Comparison of ENCODE assay signal across 8 cellular contexts in genomic region chr1:225427249-225428065, GRCh38. TPM values are rescaled to one million over a fixed set of nuclear protein-coding genes. Genes with fewer than 3 reads are reported as not detected.
A peak's percentile ranks its signal among the peaks of the same experiment; 100 is the strongest.
DNase-seq lines count a peak whose midpoint lies in the region; ATAC-seq and TF ChIP-seq lines count a peak whose summit lies in the region.

LBR (minus strand) TSS chr1:225428038; CDS start chr1:225424075, 3,963 bp downstream.

- no peak for TF ChIP-seq CTCF in CD8-positive, alpha-beta T cell (IDR thresholded peaks at IDR 0.05)
- TF ChIP-seq CTCF in upper lobe of right lung (IDR thresholded peaks at IDR 0.05) = no peak

- no peak for ATAC-seq in CD8-positive, alpha-beta T cell
- ATAC-seq in GM19351 (IDR thresholded peaks at IDR 0.05; ENCODE audit: unreplicated experiment) = peak; percentile 11
- ATAC-seq in HG03432 (IDR thresholded peaks at IDR 0.05; ENCODE audit: unreplicated experiment) = peak; percentile 39
- ATAC-seq in esophagus mucosa = peak; percentile 22
- ATAC-seq in upper lobe of right lung = peak; percentile 29

- intact Hi-C loops in CD8-positive, alpha-beta T cell (cut with DNase I, micrococcal nuclease) = loop anchor here (1.0 to 10.0 kb wide), 12 partner anchors 15 to 1583 kb away; partner anchors contain the start of genes H3-3A (in 2 of the 2), LIN9 (in 2 of the 2), SDE2 (in 2 of the 2) and SRP9 (in 2 of the 2)
- intact Hi-C loops in upper lobe of right lung (cut with DNase I) = no loop called here

- H3K27me3 ChIP-seq in CD8-positive, alpha-beta T cell (ENCODE audit: insufficient read depth, low read length) = no peaks in the 10 kb centered on the region
- H3K27me3 ChIP-seq in upper lobe of right lung = no peaks in the 10 kb centered on the region

- DNase-seq in CD8-positive, alpha-beta T cell = peak in 1 of 7 experiments; percentile 40
- DNase-seq in activated CD4-positive, alpha-beta T cell treated with anti-CD3 and anti-CD28 coated beads for 48 hours = peak; percentile 50
- DNase-seq in myocyte (ENCODE audit: low read depth) (peak; percentile 58), upper lobe of right lung (peak; percentile 75), NCI-H526 treated with DMSO at 0.1 percent for 48 hours (lab: John Stamatoyannopoulos, UW) (no peak)

- H3K9me3 Mint-ChIP-seq in CD8-positive, alpha-beta T cell = no peaks in the 10 kb centered on the region

- no peaks in the 10 kb centered on the region for H3K36me3 ChIP-seq in CD8-positive, alpha-beta T cell (ENCODE audit: insufficient read depth, low read length)
- H3K36me3 ChIP-seq in upper lobe of right lung = no peaks in the 10 kb centered on the region

- peak within 1 kb of the TSS; percentile 91 for H3K27ac Mint-ChIP-seq in CD8-positive, alpha-beta T cell

- POLR2A ChIA-PET in CD8-positive, alpha-beta T cell (lab: Charles Lee) = interaction anchor here (0.6 to 6.2 kb wide), 12 partner anchors 14 to 635 kb away, joined by 3 to 111 read pairs (median 6); partner anchors contain the start of genes H3-3A, SDE2, SRP9 and TMEM63A

- no peaks in the 10 kb centered on the region for H3K27me3 Mint-ChIP-seq in CD8-positive, alpha-beta T cell (ENCODE audit: low read depth)

- peak within 1 kb of the TSS; percentile 69 for H3K27ac ChIP-seq in CD8-positive, alpha-beta T cell (ENCODE audit: low read depth, low read length)
- H3K27ac ChIP-seq in upper lobe of right lung = peak within 1 kb of the TSS; percentile 88

- CTCF ChIA-PET in CD8-positive, alpha-beta T cell (lab: Charles Lee) = interaction anchor here (1.6 to 4.8 kb wide), 3 partner anchors 18 to 48 kb away, joined by 4 to 20 read pairs (median 17); no protein-coding TSS in a partner anchor

- peak within 1 kb of the TSS; percentile 93 for H3K4me3 Mint-ChIP-seq in CD8-positive, alpha-beta T cell

- peak within 1 kb of the TSS; percentile 80 for H3K4me3 ChIP-seq in CD8-positive, alpha-beta T cell (ENCODE audit: low read depth, low read length)
- H3K4me3 ChIP-seq in upper lobe of right lung = peak within 1 kb of the TSS; percentile 84

- H3K36me3 Mint-ChIP-seq in CD8-positive, alpha-beta T cell = peaks cover 27% of the 10 kb centered on the region

- H3K4me1 Mint-ChIP-seq in CD8-positive, alpha-beta T cell (ENCODE audit: low read depth) = peaks cover 52% of the 10 kb centered on the region

- H3K9me3 ChIP-seq in CD8-positive, alpha-beta T cell (ENCODE audit: low read length) = no peaks in the 10 kb centered on the region
- no peaks in the 10 kb centered on the region for H3K9me3 ChIP-seq in upper lobe of right lung

- H3K4me1 ChIP-seq in CD8-positive, alpha-beta T cell (ENCODE audit: insufficient read depth, low read length) = peaks cover 43% of the 10 kb centered on the region
- H3K4me1 ChIP-seq in upper lobe of right lung = peaks cover 33% of the 10 kb centered on the region

RNA-seq across cellular contexts. Expression of gene LBR, which starts in this region (rescaled TPM):
- 100 to 1,000 TPM; 105 TPM for total RNA-seq in CD8-positive, alpha-beta T cell
- 52.6 TPM for total RNA-seq in esophagus mucosa
- 13.7 and 14.3 TPM in 2 replicates for total RNA-seq in myocyte
- polyA plus RNA-seq in myocyte (2012) = 5.1 TPM
- 55.2 TPM for total RNA-seq in upper lobe of right lung
